In genomic region chr17:63790057-63790456, GRCh38 we compare ENCODE assay signal across 26 cellular contexts.
"Had no signal": no experiment of that assay in that cellular context is flagged by ENCODE, and none has a peak within 500 bp of the region (broad histone marks: within the 10 kb centered on the region; RNA-seq: fewer than 3 reads in every experiment).

No MANE protein-coding gene starts in this region.

- ATAC-seq: esophagus mucosa; gastrocnemius medialis; left cardiac atrium; left lung; mucosa of descending colon; natural killer cell treated with Interleukin-12 subunit alpha and Interleukin-12 subunit beta and Interleukin-15 and Interleukin-18, amount 100 ng/mL, for 72 hours; right lobe of liver; stimulated activated naive B cell treated with anti-CD40 and anti-IgM and Interleukin-4, amounts not matched to agents 10 μg/mL and 1 μg/mL and 100 μg/mL, for 72 hours had no signal

- H3K27me3 Mint-ChIP-seq: naive B cell; natural killer cell treated with Interleukin-12 subunit alpha and Interleukin-12 subunit beta and Interleukin-15 and Interleukin-18, amount 100 ng/mL, for 72 hours; progenitor cell of endocrine pancreas; stimulated activated naive B cell treated with anti-CD40 and anti-IgM and Interleukin-4, amounts not matched to agents 10 μg/mL and 1 μg/mL and 100 μg/mL, for 72 hours had no signal

- H3K4me1 Mint-ChIP-seq: mesothelial cell of epicardium; neural crest cell; stimulated activated naive B cell treated with anti-CD40 and anti-IgM and Interleukin-4, amounts not matched to agents 10 μg/mL and 1 μg/mL and 100 μg/mL, for 72 hours had no signal

- H3K27ac ChIP-seq: gastrocnemius medialis, left lung, neutrophil, parathyroid adenoma, right lobe of liver, stomach, thyroid gland, vagina had no signal

- H3K4me3 Mint-ChIP-seq: mesothelial cell of epicardium; naive B cell; natural killer cell treated with Interleukin-12 subunit alpha and Interleukin-12 subunit beta and Interleukin-15 and Interleukin-18, amount 100 ng/mL, for 72 hours; neural crest cell; stimulated activated naive B cell treated with anti-CD40 and anti-IgM and Interleukin-4, amounts not matched to agents 10 μg/mL and 1 μg/mL and 100 μg/mL, for 72 hours had no signal

- H3K9me3 Mint-ChIP-seq: mesothelial cell of epicardium; naive B cell; natural killer cell treated with Interleukin-12 subunit alpha and Interleukin-12 subunit beta and Interleukin-15 and Interleukin-18, amount 100 ng/mL, for 72 hours; neural crest cell; stimulated activated naive B cell treated with anti-CD40 and anti-IgM and Interleukin-4, amounts not matched to agents 10 μg/mL and 1 μg/mL and 100 μg/mL, for 72 hours had no signal

- H3K4me3 ChIP-seq: dorsolateral prefrontal cortex, gastrocnemius medialis, left lung, mucosa of descending colon, right lobe of liver, stomach, thyroid gland, vagina had no signal

- H3K27me3 ChIP-seq: dorsolateral prefrontal cortex, gastrocnemius medialis, left lung, neutrophil, right lobe of liver, stomach, thyroid gland, vagina had no signal

- DNase-seq: dorsolateral prefrontal cortex; effector CD4-positive, alpha-beta T cell; foreskin fibroblast; gastrocnemius medialis; head of caudate nucleus; left cardiac atrium; left lung; mesenchymal stem cell; mucosa of descending colon; naive B cell; right lobe of liver; small intestine; stimulated activated CD4-positive, alpha-beta T cell treated with anti-CD3 and anti-CD28 coated beads, Interleukin-15, amount 100 ng/mL, for 24 hours; stimulated activated CD4-positive, alpha-beta T cell treated with anti-CD3 and anti-CD28 coated beads, Interleukin-2, amount 100 ng/mL, for 48 hours; stimulated activated naive B cell treated with anti-CD40 and anti-IgM and Interleukin-4, amounts not matched to agents 10 μg/mL and 1 μg/mL and 100 μg/mL, for 72 hours; stomach; thyroid gland; trophoblast cell had no signal

- H3K27ac Mint-ChIP-seq: mesothelial cell of epicardium; naive B cell; natural killer cell treated with Interleukin-12 subunit alpha and Interleukin-12 subunit beta and Interleukin-15 and Interleukin-18, amount 100 ng/mL, for 72 hours; progenitor cell of endocrine pancreas; stimulated activated naive B cell treated with anti-CD40 and anti-IgM and Interleukin-4, amounts not matched to agents 10 μg/mL and 1 μg/mL and 100 μg/mL, for 72 hours had no signal

- H3K9me3 ChIP-seq: gastrocnemius medialis, left lung, mucosa of descending colon, neutrophil, right lobe of liver, stomach, thyroid gland, vagina had no signal

- H3K4me1 ChIP-seq: parathyroid adenoma, right lobe of liver, thyroid gland, vagina had no signal
